Comparison of ENCODE assay signal across 19 cellular contexts in the genomic region with DNA sequence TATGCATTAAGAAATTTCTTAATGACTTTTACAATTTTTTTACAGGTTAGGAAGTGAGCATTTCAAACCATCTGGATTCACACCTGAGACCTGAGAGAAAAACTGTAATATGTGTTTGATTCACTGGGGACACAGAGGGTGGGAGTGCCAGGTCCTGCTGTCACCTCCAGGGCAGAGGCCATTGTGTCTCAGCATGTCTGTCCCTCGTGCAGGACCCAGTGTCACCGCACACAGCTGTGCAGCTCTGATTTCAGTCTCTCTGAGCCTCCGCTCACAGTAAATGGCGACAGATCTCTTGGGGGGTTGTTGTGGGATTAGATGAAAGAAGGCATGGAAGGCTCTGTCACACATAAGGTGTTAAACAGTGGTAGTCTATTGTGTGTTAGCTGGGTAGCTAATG. TPM values are rescaled to one million over a fixed set of nuclear protein-coding genes. Genes with fewer than 3 reads are reported as not detected.
A peak's percentile ranks its signal among the peaks of the same experiment; 100 is the strongest.
DNase-seq lines count a peak whose midpoint lies in the region; ATAC-seq, FAIRE-seq and TF ChIP-seq lines count a peak whose summit lies in the region.
"Had no signal": no experiment of that assay in that cellular context is flagged by ENCODE, and none has a peak within 500 bp of the region (broad histone marks: within the 10 kb centered on the region; RNA-seq: fewer than 3 reads in every experiment).

No MANE protein-coding gene starts in this region.

- POLR2A ChIA-PET in K562 (lab: Yijun Ruan, JAX) = no interaction called here

- H3K9me3 Mint-ChIP-seq in T-helper 2 cell treated with Interferon-gamma antibody and Interleukin-4, amounts not matched to agents 5 μg/mL and 100 μg/mL, for 36 hours = no peaks in the 10 kb centered on the region
- H3K9me3 Mint-ChIP-seq: CD8-positive, alpha-beta T cell had no signal

- no peak overlapping the region for H3K27ac Mint-ChIP-seq in T-helper 2 cell treated with Interferon-gamma antibody and Interleukin-4, amounts not matched to agents 5 μg/mL and 100 μg/mL, for 36 hours
- H3K27ac Mint-ChIP-seq: CD8-positive, alpha-beta T cell had no signal

- no peak for TF ChIP-seq CTCF in K562 (IDR thresholded peaks at IDR 0.05 in 2 of 3, conservative IDR thresholded peaks at IDR 0.05 in 1 of 3; ENCODE audit: insufficient read depth in 2 of 3, low read depth in 1 of 3, low read length in 3 of 3)
- no peak for TF ChIP-seq CTCF in transverse colon (IDR thresholded peaks at IDR 0.05)

- H3K4me1 Mint-ChIP-seq in T-helper 2 cell treated with Interferon-gamma antibody and Interleukin-4, amounts not matched to agents 5 μg/mL and 100 μg/mL, for 36 hours (ENCODE audit: low read depth) = no peaks in the 10 kb centered on the region

- H2BK120ac ChIP-seq in neuronal stem cell (ENCODE audit: low read depth, low read length) = no peak overlapping the region

- no peak for DNase-seq in K562 (ENCODE audit: extremely low read depth in 1 of 4, low spot score in 3 of 4)
- DNase-seq in left lobe of liver (ENCODE audit: low spot score) = peak; percentile 11
- DNase-seq in neuronal stem cell (ENCODE audit: low spot score) = no peak
- no peak for DNase-seq in stimulated activated CD4-positive, alpha-beta T cell treated with anti-CD3 and anti-CD28 coated beads, Interleukin-4, amount 100 ng/mL, for 1 hour
- DNase-seq in transverse colon = no peak
- DNase-seq in T-helper 2 cell treated with Interferon-gamma antibody and Interleukin-4, amounts not matched to agents 5 μg/mL and 100 μg/mL, for 36 hours (ENCODE audit: low spot score) = no peak
- DNase-seq: CD8-positive, alpha-beta T cell; KG1; NCI-H1105 treated with DMSO at 0.1 percent for 48 hours; NCI-H1694 treated with DMSO at 0.1 percent for 48 hours; NCI-H510A; NCI-H774; RPMI8226; SIG-M5 had no signal

- ATAC-seq in K562 = no peak
- ATAC-seq in left lobe of liver = no peak
- ATAC-seq: CD8-positive, alpha-beta T cell had no signal

- H3K79me1 ChIP-seq in neuronal stem cell (ENCODE audit: low read depth, low read length) = no peaks in the 10 kb centered on the region

- H2AFZ ChIP-seq in K562 (ENCODE audit: low read depth, low read length) = peak overlapping the region; percentile 69
- H2AFZ ChIP-seq in neuronal stem cell (ENCODE audit: low read length) = peak overlapping the region; percentile 62

- no peaks in the 10 kb centered on the region for H3K9me1 ChIP-seq in K562 (ENCODE audit: control insufficient read depth, insufficient read depth, low read length)

- 38% methylated on average over 4 of the region's 4 CpGs for WGBS in K562 (ENCODE audit: insufficient coverage, low coverage, missing lambda C conversion rate)
- WGBS in neuronal stem cell (ENCODE audit: extremely low coverage in 2 of 2, insufficient read length in 2 of 2, insufficient replicate concordance in 1 of 2), 2 donors = no CpG with 5 or more reads among the region's 4 CpGs
- WGBS in transverse colon (ENCODE audit: low coverage in 1 of 2), 2 donors = 87% methylated on average over 4 of the region's 4 CpGs; no CpG with 5 or more reads in 1 of the 2 donors

- H2BK15ac ChIP-seq in neuronal stem cell (ENCODE audit: low read length) = no peak overlapping the region

- no peak overlapping the region for H2AK5ac ChIP-seq in neuronal stem cell (ENCODE audit: low read depth, low read length)

- CTCF ChIA-PET in K562 (lab: Yijun Ruan, JAX; ENCODE audit: low intra/inter-chr PET ratio) = no interaction called here

- H3K14ac ChIP-seq in neuronal stem cell (ENCODE audit: low read length) = no peak overlapping the region

- H2BK5ac ChIP-seq in neuronal stem cell (ENCODE audit: low read length) = no peak overlapping the region

- intact Hi-C loops in K562 (cut with micrococcal nuclease) = no loop called here
- intact Hi-C loops in transverse colon (cut with DNase I; ENCODE audit: low total_unique reads) = no loop called here

- 0 out of 22 replicates have a peak, but pooled peaks cover 0 to 4% (median 0%) of the 10 kb centered on the region in 11 experiments for H3K9me3 ChIP-seq in BLaER1 treated with 17β-estradiol and CSF1 and Interleukin-3, amounts not matched to agents 10 nM and 100 nM (replicated peaks in 1 of 11)
- H3K9me3 ChIP-seq in K562 (replicated peaks; ENCODE audit: control insufficient read depth, insufficient read depth, low read depth, low read length) (no peaks in the 10 kb centered on the region), neuronal stem cell (replicated peaks in 1 of 2; ENCODE audit: control insufficient read depth in 2 of 2, insufficient read depth in 1 of 2, low read depth in 1 of 2, low read length in 2 of 2) (no peaks in the 10 kb centered on the region), transverse colon (no peaks in the 10 kb centered on the region)

- no peak overlapping the region for H3K23ac ChIP-seq in neuronal stem cell (ENCODE audit: low read depth, low read length, poor library complexity)

- H3K18ac ChIP-seq in neuronal stem cell (ENCODE audit: low read length) = no peak overlapping the region

- H4K8ac ChIP-seq in neuronal stem cell (ENCODE audit: low read depth, low read length) = no peak overlapping the region

- H3K4ac ChIP-seq in neuronal stem cell (ENCODE audit: low read length) = no peak overlapping the region

- TF ChIP-seq EP300 in K562 (IDR thresholded peaks at IDR 0.05; ENCODE audit: low read length) (no peak), transverse colon (IDR thresholded peaks at IDR 0.05; ENCODE audit: low read depth) (no peak)

- H3K4me3 ChIP-seq in BLaER1 treated with 17β-estradiol and CSF1 and Interleukin-3, amounts not matched to agents 10 nM and 100 nM = no peak overlapping the region
- H3K4me3 ChIP-seq in K562 = no peak overlapping the region
- H3K4me3 ChIP-seq in neuronal stem cell (ENCODE audit: low read length in 2 of 2) = no peak overlapping the region
- H3K4me3 ChIP-seq in transverse colon = no peak overlapping the region

- H3K79me2 ChIP-seq in K562 (ENCODE audit: control insufficient read depth, insufficient read depth, low read length) = no peaks in the 10 kb centered on the region

- no peak overlapping the region for H4K91ac ChIP-seq in neuronal stem cell (ENCODE audit: low read depth, low read length, poor library complexity)

- no peak overlapping the region for H3K4me3 Mint-ChIP-seq in T-helper 2 cell treated with Interferon-gamma antibody and Interleukin-4, amounts not matched to agents 5 μg/mL and 100 μg/mL, for 36 hours
- H3K4me3 Mint-ChIP-seq: CD8-positive, alpha-beta T cell had no signal

- peaks cover 35 to 65% (median 45%) of the 10 kb centered on the region in 10 experiments for H3K4me1 ChIP-seq in BLaER1 treated with 17β-estradiol and CSF1 and Interleukin-3, amounts not matched to agents 10 nM and 100 nM
- H3K4me1 ChIP-seq in K562 (replicated peaks in 1 of 2; ENCODE audit: control insufficient read depth in 2 of 2, insufficient read depth in 2 of 2, low read length in 2 of 2) = peaks cover 17 to 18% of the 10 kb centered on the region in 2 experiments
- peaks cover 0 to 6% of the 10 kb centered on the region in 2 donors for H3K4me1 ChIP-seq in neuronal stem cell (ENCODE audit: control insufficient read depth in 2 of 2, insufficient read depth in 1 of 2, low read depth in 1 of 2, low read length in 2 of 2)
- peaks cover 0 to 7% (median 0%) of the 10 kb centered on the region in 4 donors for H3K4me1 ChIP-seq in transverse colon

- no TSS peak for BruUV-seq in K562 (replicated peaks; lab: Mats Ljungman, UMichigan)

- H3K36me3 ChIP-seq in BLaER1 treated with 17β-estradiol and CSF1 and Interleukin-3, amounts not matched to agents 10 nM and 100 nM = no peaks in the 10 kb centered on the region
- H3K36me3 ChIP-seq in K562 (ENCODE audit: control insufficient read depth, insufficient read depth, low read length) (no peaks in the 10 kb centered on the region), neuronal stem cell (replicated peaks in 1 of 2; ENCODE audit: control insufficient read depth in 2 of 2, insufficient read depth in 2 of 2, low read length in 2 of 2) (no peaks in the 10 kb centered on the region), transverse colon (no peaks in the 10 kb centered on the region)

- no peak overlapping the region for H3K9ac ChIP-seq in BLaER1 treated with 17β-estradiol and CSF1 and Interleukin-3, amounts not matched to agents 10 nM and 100 nM
- H3K9ac ChIP-seq in K562 (ENCODE audit: insufficient read depth in 1 of 2, low read depth in 2 of 2, low read length in 2 of 2) (0 out of 4 replicates have a peak overlapping the region, but pooled peaks of 1 of the 2 experiments have one; percentile 70), neuronal stem cell (ENCODE audit: low read depth, low read length, poor library complexity) (no peak overlapping the region)

- H2BK12ac ChIP-seq in neuronal stem cell (ENCODE audit: low read length) = no peak overlapping the region

- in situ Hi-C loops in K562 (cut with MboI) = no loop called here
- in situ Hi-C loops in transverse colon (cut with MboI; ENCODE audit: low pct_ligation_motif_present in 1 of 4, low pct_unique_long_range_greater_than_20kb in 1 of 4, low sequenced_read_pairs in 3 of 4) = no loop called here

- no peak overlapping the region for H3K27ac ChIP-seq in BLaER1 treated with 17β-estradiol and CSF1 and Interleukin-3, amounts not matched to agents 10 nM and 100 nM
- no peak overlapping the region for H3K27ac ChIP-seq in K562 (ENCODE audit: extremely low read depth, low read depth, low read length)
- H3K27ac ChIP-seq in neuronal stem cell (replicated peaks; ENCODE audit: low read length) = no peak overlapping the region
- no peak overlapping the region for H3K27ac ChIP-seq in transverse colon

- peaks cover 7% of the 10 kb centered on the region for H3K27me3 Mint-ChIP-seq in T-helper 2 cell treated with Interferon-gamma antibody and Interleukin-4, amounts not matched to agents 5 μg/mL and 100 μg/mL, for 36 hours (ENCODE audit: low read depth)

- peak overlapping the region in 10 of 11 experiments; percentile 0 to 88 (median 58); a peak in 12 of 22 replicates for H3K4me2 ChIP-seq in BLaER1 treated with 17β-estradiol and CSF1 and Interleukin-3, amounts not matched to agents 10 nM and 100 nM
- H3K4me2 ChIP-seq in K562 (ENCODE audit: insufficient read depth, low read length) = no peak overlapping the region
- H3K4me2 ChIP-seq in neuronal stem cell (ENCODE audit: insufficient read depth, low read length, poor library complexity, severe bottlenecking) = no peak overlapping the region

- no peak for FAIRE-seq in K562 (lab: Jason Lieb, UNC)
- FAIRE-seq: A204.1, GM12891 had no signal

- H3K36me3 Mint-ChIP-seq in T-helper 2 cell treated with Interferon-gamma antibody and Interleukin-4, amounts not matched to agents 5 μg/mL and 100 μg/mL, for 36 hours (ENCODE audit: low read depth) = no peaks in the 10 kb centered on the region
- H3K36me3 Mint-ChIP-seq: CD8-positive, alpha-beta T cell had no signal

- no peaks in the 10 kb centered on the region for H4K20me1 ChIP-seq in BLaER1 treated with 17β-estradiol and CSF1 and Interleukin-3, amounts not matched to agents 10 nM and 100 nM
- H4K20me1 ChIP-seq in K562 (replicated peaks; ENCODE audit: control insufficient read depth, insufficient read depth, low read length) = no peaks in the 10 kb centered on the region

- TF ChIP-seq RAD21 in K562 (CRISPR knock-in tag; conservative IDR thresholded peaks at IDR 0.05 in 1 of 2, IDR thresholded peaks at IDR 0.05 in 1 of 2) = no peak

- no peak for TF ChIP-seq POLR2A in K562 (conservative IDR thresholded peaks at IDR 0.05)
- no peak for TF ChIP-seq POLR2A in transverse colon (IDR thresholded peaks at IDR 0.05)

- peaks cover 0 to 4% (median 0%) of the 10 kb centered on the region in 11 experiments; a peak in 1 of 22 replicates for H3K27me3 ChIP-seq in BLaER1 treated with 17β-estradiol and CSF1 and Interleukin-3, amounts not matched to agents 10 nM and 100 nM
- H3K27me3 ChIP-seq in K562 (ENCODE audit: control insufficient read depth in 2 of 2, insufficient read depth in 2 of 2, low read length in 2 of 2) (no peaks in the 10 kb centered on the region), neuronal stem cell (ENCODE audit: control insufficient read depth in 3 of 3, insufficient read depth in 3 of 3, low read depth in 1 of 3, low read length in 3 of 3) (no peaks in the 10 kb centered on the region), transverse colon (peaks cover 20% of the 10 kb centered on the region)

RNA-seq across cellular contexts. Expression of a gene that starts 23.0 kb away (rescaled TPM):
- not detected in 2 replicates for total RNA-seq in K562 (2011; cell fraction: chromatin; rRNA removed; ENCODE audit: low replicate concordance)
- total RNA-seq in K562 (2011; cell fraction: nucleolus; rRNA removed) = not detected in 2 replicates
- not detected in 2 replicates for total RNA-seq in K562 (2011; cell fraction: nucleoplasm; rRNA removed)
- total RNA-seq in K562 (2014; rRNA removed) (not detected in 2 replicates), K562 (2014; rRNA removed; fragmentation: Illumina TruSeq; extraction: Trizol) (not detected in 2 replicates), K562 (2015; rRNA removed; fragmentation: Illumina TruSeq; extraction: Trizol) (not detected in 2 replicates), K562 (2021) (not detected in 2 replicates), left lobe of liver (not detected), transverse colon (not detected)
- polyA plus RNA-seq in K562 (2011; rRNA removed) (not detected in 2 replicates), K562 (2014; fragmentation: Illumina TruSeq; extraction: Trizol) (not detected in 2 replicates), K562 (2014; fragmentation: Nextera tagmentation; extraction: Ambion mirVana) (not detected), K562 (2014; rRNA removed) (not detected in 2 replicates)
- polyA plus RNA-seq in K562 (2011; cell fraction: cytosol; rRNA removed) = not detected in 2 replicates
- polyA plus RNA-seq in K562 (2011; cell fraction: nucleus; rRNA removed) = not detected in 2 replicates
- polyA plus RNA-seq in K562 (2012) = not detected in 2 replicates
- polyA minus RNA-seq in K562 (2011; rRNA and poly(A)+ RNA removed) = not detected in 2 replicates
- not detected in 2 replicates for polyA minus RNA-seq in K562 (2011; cell fraction: cytosol; rRNA and poly(A)+ RNA removed)
- polyA minus RNA-seq in K562 (2011; cell fraction: nucleus; rRNA and poly(A)+ RNA removed) = not detected in 2 replicates
- polyA plus RNA-seq in neuronal stem cell (2013, experiment 1 of 2) = not detected
- polyA plus RNA-seq in neuronal stem cell (2013, experiment 2 of 2) = not detected
- total RNA-seq: CD8-positive, alpha-beta T cell; H4 had no signal
- polyA plus RNA-seq: BJ had no signal

RNA-seq across cellular contexts. Expression of a gene that starts 25.2 kb away (rescaled TPM):
- total RNA-seq in K562 (2011; cell fraction: chromatin; rRNA removed; ENCODE audit: low replicate concordance) = not detected in 2 replicates
- total RNA-seq in K562 (2011; cell fraction: nucleolus; rRNA removed) = not detected in 2 replicates
- total RNA-seq in K562 (2011; cell fraction: nucleoplasm; rRNA removed) = not detected in 2 replicates
- total RNA-seq in K562 (2014; rRNA removed) (not detected in 2 replicates), K562 (2014; rRNA removed; fragmentation: Illumina TruSeq; extraction: Trizol) (not detected in 2 replicates), K562 (2015; rRNA removed; fragmentation: Illumina TruSeq; extraction: Trizol) (not detected in 2 replicates), K562 (2021) (not detected in 2 replicates), left lobe of liver (not detected), transverse colon (not detected)
- polyA plus RNA-seq in K562 (2011; rRNA removed) (not detected in 2 replicates), K562 (2014; fragmentation: Illumina TruSeq; extraction: Trizol) (not detected in 2 replicates), K562 (2014; fragmentation: Nextera tagmentation; extraction: Ambion mirVana) (under 1 TPM in 1 of 2 experiments, not detected in 1; 0.21 TPM), K562 (2014; rRNA removed) (0.11 TPM in 1 of 2 replicates, not detected in the other)
- polyA plus RNA-seq in K562 (2011; cell fraction: cytosol; rRNA removed) = not detected in 2 replicates
- polyA plus RNA-seq in K562 (2011; cell fraction: nucleus; rRNA removed) = not detected in 2 replicates
- polyA plus RNA-seq in K562 (2012) = 0.25 TPM in 1 of 2 replicates, not detected in the other
- polyA minus RNA-seq in K562 (2011; rRNA and poly(A)+ RNA removed) = not detected in 2 replicates
- not detected in 2 replicates for polyA minus RNA-seq in K562 (2011; cell fraction: cytosol; rRNA and poly(A)+ RNA removed)
- not detected in 2 replicates for polyA minus RNA-seq in K562 (2011; cell fraction: nucleus; rRNA and poly(A)+ RNA removed)
- not detected for polyA plus RNA-seq in neuronal stem cell (2013, experiment 1 of 2)
- not detected for polyA plus RNA-seq in neuronal stem cell (2013, experiment 2 of 2)
- total RNA-seq: CD8-positive, alpha-beta T cell; H4 had no signal

Comparison
In these comparisons a context has a peak if more than half of its experiments do, and no peak if none do; other contexts are left out.
1. H3K4me2 ChIP-seq: peak in BLaER1 treated with 17β-estradiol and CSF1 and Interleukin-3, amounts not matched to agents 10 nM and 100 nM (10 of 11); none in K562 (single experiment) and neuronal stem cell (single experiment).